Comparison of ENCODE assay signal across 2 cellular contexts in genomic region chr17:82775033-82775823, GRCh38.
TF ChIP-seq lines count a peak whose summit lies in the region.

No MANE protein-coding gene starts in this region.

TF ChIP-seq in A549, 52 proteins besides CTCF, POLR2A, EP300 and RAD21:
- no peak for TF ChIP-seq HOXB5 (CRISPR knock-in tag; IDR thresholded peaks at IDR 0.05)
- TF ChIP-seq POLR2AphosphoS2 (conservative IDR thresholded peaks at IDR 0.05; ENCODE audit: low read length) = no peak
- TF ChIP-seq CEBPB (IDR thresholded peaks at IDR 0.05) = no peak
- TF ChIP-seq SMC3 (IDR thresholded peaks at IDR 0.05) = peak; percentile 71
- no peak for TF ChIP-seq MAX (IDR thresholded peaks at IDR 0.05)
- no peak for TF ChIP-seq HEYL (CRISPR knock-in tag; IDR thresholded peaks at IDR 0.05)

TF ChIP-seq in GM12878, 131 proteins besides CTCF, POLR2A, EP300 and RAD21:
- TF ChIP-seq SMAD5 (IDR thresholded peaks at IDR 0.05; ENCODE audit: low read depth) (no peak), WRNIP1 (IDR thresholded peaks at IDR 0.05; ENCODE audit: borderline replicate concordance, low read depth, low read length) (no peak), SKIL (IDR thresholded peaks at IDR 0.05; ENCODE audit: low read depth, poor library complexity, severe bottlenecking) (no peak), RBBP5 (conservative IDR thresholded peaks at IDR 0.05) (no peak), SREBF2 (IDR thresholded peaks at IDR 0.05; ENCODE audit: low read length) (no peak), YY1 (IDR thresholded peaks at IDR 0.05; ENCODE audit: low read depth, low read length) (peak; percentile 51; the same call in 1 of the 2 replicates), ETV6 (conservative IDR thresholded peaks at IDR 0.05 in 1 of 2, IDR thresholded peaks at IDR 0.05 in 1 of 2; ENCODE audit: borderline replicate concordance in 1 of 2, low read depth in 1 of 2) (no peak), IRF4 (IDR thresholded peaks at IDR 0.05; ENCODE audit: low read depth, low read length) (no peak), SMARCA5 (IDR thresholded peaks at IDR 0.05) (no peak), HDGF (IDR thresholded peaks at IDR 0.05) (no peak), PKNOX1 (IDR thresholded peaks at IDR 0.05) (no peak), ZNF207 (IDR thresholded peaks at IDR 0.05; ENCODE audit: borderline replicate concordance) (no peak), EED (IDR thresholded peaks at IDR 0.05; ENCODE audit: low read depth) (0 out of 2 replicates have a peak, but pooled peaks have one; percentile 46), ZBTB4 (CRISPR knock-in tag; IDR thresholded peaks at IDR 0.05) (no peak), BCL11A (IDR thresholded peaks at IDR 0.05; ENCODE audit: low read depth, low read length) (no peak), IKZF2 (IDR thresholded peaks at IDR 0.05) (0 out of 4 replicates have a peak, but pooled peaks of 1 of the 2 experiments have one; percentile 18), SMC3 (IDR thresholded peaks at IDR 0.05; ENCODE audit: borderline replicate concordance, low read length) (peak; percentile 31), IKZF1 (conservative IDR thresholded peaks at IDR 0.05) (peak; percentile 44)
